20 cellular contexts compared by ENCODE assay signal in the genomic region with DNA sequence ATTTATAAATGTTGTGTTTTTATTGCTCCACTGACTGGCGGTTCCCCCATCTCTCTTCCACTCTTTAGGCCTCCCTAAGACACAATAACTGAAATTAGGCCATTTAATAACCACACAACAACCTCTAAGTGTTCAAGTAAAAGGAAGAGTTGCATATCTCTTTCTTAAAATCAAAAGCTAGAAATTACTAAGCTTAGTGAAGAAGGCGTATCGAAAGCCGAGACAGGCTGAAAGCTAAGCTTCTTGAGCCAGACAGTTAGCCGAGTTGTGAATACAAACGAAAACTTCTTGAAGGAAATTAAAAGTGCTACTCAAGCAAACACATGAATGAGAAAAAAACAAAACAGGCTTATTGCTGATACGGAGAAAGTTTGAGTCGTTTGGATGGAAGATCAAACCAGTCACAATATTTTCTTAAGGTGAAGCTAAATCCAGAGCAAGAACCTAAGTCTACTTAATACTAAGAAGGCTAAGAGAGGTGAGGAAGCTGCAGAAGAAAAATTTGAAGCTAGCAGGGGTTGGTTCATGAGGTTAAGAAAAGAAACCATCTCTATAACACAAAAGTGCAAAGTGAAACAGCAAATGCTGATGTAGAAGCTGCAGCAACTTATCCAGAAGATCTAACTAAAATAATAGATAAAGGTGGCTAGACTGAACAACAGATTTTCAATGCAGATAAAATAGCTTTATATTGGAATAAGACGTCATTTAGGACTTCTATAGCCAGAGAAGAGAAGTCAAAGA.
A peak's percentile ranks its signal among the peaks of the same experiment; 100 is the strongest.
DNase-seq lines count a peak whose midpoint lies in the region; ATAC-seq, FAIRE-seq and TF ChIP-seq lines count a peak whose summit lies in the region.
"Had no signal": no experiment of that assay in that cellular context is flagged by ENCODE, and none has a peak within 500 bp of the region (broad histone marks: within the 10 kb centered on the region; RNA-seq: fewer than 3 reads in every experiment).

No MANE protein-coding gene starts in this region.

- H3K27ac ChIP-seq in OCI-LY3 (ENCODE audit: low read length): peak overlapping the region; percentile 60
- no peak overlapping the region for H3K27ac ChIP-seq in OCI-LY7 (ENCODE audit: low read depth, low read length, poor library complexity, severe bottlenecking)
- H3K27ac ChIP-seq: BLaER1 treated with 17β-estradiol and CSF1 and Interleukin-3, amounts not matched to agents 10 nM and 100 nM; HL-60; Peyer's patch had no signal

- H3K4me1 ChIP-seq in OCI-LY3 (ENCODE audit: low read length) (peaks cover 20% of the 10 kb centered on the region), OCI-LY7 (ENCODE audit: insufficient read depth, low read length, poor library complexity, severe bottlenecking) (no peaks in the 10 kb centered on the region)
- H3K4me1 ChIP-seq: BLaER1 treated with 17β-estradiol and CSF1 and Interleukin-3, amounts not matched to agents 10 nM and 100 nM; Peyer's patch had no signal

- no peak for FAIRE-seq in HTR-8/SVneo (lab: Jason Lieb, UNC)
- FAIRE-seq: K562 had no signal

- POLR2A ChIA-PET in OCI-LY7 (lab: Charles Lee): no interaction called here

- DNase-seq in GM12864 (ENCODE audit: low read depth) (peak; percentile 7), HTR-8/SVneo (ENCODE audit: insufficient read length, low spot score) (no peak), OCI-LY7 (ENCODE audit: low spot score) (no peak)
- DNase-seq: GF-D8, HCEC 1CT, NCI-H1048, NCI-H2107, NCI-H446, NCI-H748 treated with DMSO at 0.1 percent for 48 hours, Peyer's patch, SHP77 had no signal

- H3K4me2 ChIP-seq in OCI-LY3 (ENCODE audit: low read length) (peak overlapping the region; percentile 65), OCI-LY7 (ENCODE audit: low read length) (no peak overlapping the region)
- H3K4me2 ChIP-seq: BLaER1 treated with 17β-estradiol and CSF1 and Interleukin-3, amounts not matched to agents 10 nM and 100 nM had no signal

- no TSS peak for BruUV-seq in OCI-LY7 (replicated peaks; lab: Mats Ljungman, UMichigan)

- TF ChIP-seq CTCF in GM12864 (IDR thresholded peaks at IDR 0.05; ENCODE audit: low read depth, low read length, missing control alignments) (no peak), OCI-LY3 (IDR thresholded peaks at IDR 0.05; ENCODE audit: low read depth, low read length) (no peak), OCI-LY7 (conservative IDR thresholded peaks at IDR 0.05; ENCODE audit: low read length) (no peak)

- H2AFZ ChIP-seq in OCI-LY3 (ENCODE audit: low read depth, low read length) (peak overlapping the region; percentile 18), OCI-LY7 (ENCODE audit: low read length) (no peak overlapping the region)

- H3K4me3 ChIP-seq in GM12864 (ENCODE audit: low read depth, low read length): no peak overlapping the region
- peak overlapping the region; percentile 57 for H3K4me3 ChIP-seq in OCI-LY3 (ENCODE audit: low read length)
- H3K4me3 ChIP-seq in OCI-LY7 (ENCODE audit: low read depth, low read length, poor library complexity, severe bottlenecking): no peak overlapping the region
- H3K4me3 ChIP-seq: BLaER1 treated with 17β-estradiol and CSF1 and Interleukin-3, amounts not matched to agents 10 nM and 100 nM; K562; Peyer's patch had no signal

- H3K9me2 ChIP-seq in OCI-LY7 (ENCODE audit: insufficient read depth, low read length): no peaks in the 10 kb centered on the region

- no peaks in the 10 kb centered on the region for H3K27me3 ChIP-seq in OCI-LY3 (ENCODE audit: low read depth, low read length)
- H3K27me3 ChIP-seq: BLaER1 treated with 17β-estradiol and CSF1 and Interleukin-3, amounts not matched to agents 10 nM and 100 nM; Peyer's patch had no signal

- CTCF ChIA-PET in OCI-LY7 (lab: Charles Lee; ENCODE audit: unreplicated experiment): no interaction called here

- peak overlapping the region; percentile 30 for H3K9ac ChIP-seq in OCI-LY3 (ENCODE audit: low read length)
- H3K9ac ChIP-seq: BLaER1 treated with 17β-estradiol and CSF1 and Interleukin-3, amounts not matched to agents 10 nM and 100 nM had no signal

- H3K9me3 ChIP-seq in OCI-LY3 (ENCODE audit: insufficient read depth, low read length) (no peaks in the 10 kb centered on the region), OCI-LY7 (ENCODE audit: low read length) (no peaks in the 10 kb centered on the region)
- H3K9me3 ChIP-seq: BLaER1 treated with 17β-estradiol and CSF1 and Interleukin-3, amounts not matched to agents 10 nM and 100 nM; Peyer's patch had no signal

- no peaks in the 10 kb centered on the region for H3K36me3 ChIP-seq in OCI-LY3 (replicated peaks; ENCODE audit: low read depth, low read length)
- H3K36me3 ChIP-seq in OCI-LY7 (ENCODE audit: insufficient read depth, low read length): no peaks in the 10 kb centered on the region
- H3K36me3 ChIP-seq: BLaER1 treated with 17β-estradiol and CSF1 and Interleukin-3, amounts not matched to agents 10 nM and 100 nM; Peyer's patch had no signal

- intact Hi-C loops in OCI-LY7 (cut with micrococcal nuclease; ENCODE audit: unreplicated experiment): no loop called here

- H4K20me1 ChIP-seq in OCI-LY3 (ENCODE audit: insufficient read depth, low read length): no peaks in the 10 kb centered on the region
- H4K20me1 ChIP-seq in OCI-LY7 (ENCODE audit: insufficient read depth, low read length): no peaks in the 10 kb centered on the region
- H4K20me1 ChIP-seq: BLaER1 treated with 17β-estradiol and CSF1 and Interleukin-3, amounts not matched to agents 10 nM and 100 nM had no signal

- ATAC-seq in GM19351 (IDR thresholded peaks at IDR 0.05; ENCODE audit: unreplicated experiment) (peak; percentile 93), HG02885 (IDR thresholded peaks at IDR 0.05; ENCODE audit: poor library complexity, unreplicated experiment) (peak; percentile 91), HG03354 (IDR thresholded peaks at IDR 0.05; ENCODE audit: poor library complexity, severe bottlenecking, unreplicated experiment) (no peak), GM18861 (IDR thresholded peaks at IDR 0.05; ENCODE audit: unreplicated experiment) (no peak)
- ATAC-seq: K562, SK-N-SH treated with all-trans-retinoic acid at 6 μM for 48 hours had no signal

- H3K79me2 ChIP-seq in OCI-LY3 (ENCODE audit: low read length): no peaks in the 10 kb centered on the region
- no peaks in the 10 kb centered on the region for H3K79me2 ChIP-seq in OCI-LY7 (ENCODE audit: insufficient read depth, low read depth, low read length)

Comparison
In these comparisons a context has a peak if more than half of its experiments do, and no peak if none do; other contexts are left out.
1. ATAC-seq: peak in GM19351 (single experiment) and HG02885 (single experiment); none in HG03354 (single experiment) and GM18861 (single experiment).